Comparison of ENCODE assay signal across 8 cellular contexts in the genomic region with DNA sequence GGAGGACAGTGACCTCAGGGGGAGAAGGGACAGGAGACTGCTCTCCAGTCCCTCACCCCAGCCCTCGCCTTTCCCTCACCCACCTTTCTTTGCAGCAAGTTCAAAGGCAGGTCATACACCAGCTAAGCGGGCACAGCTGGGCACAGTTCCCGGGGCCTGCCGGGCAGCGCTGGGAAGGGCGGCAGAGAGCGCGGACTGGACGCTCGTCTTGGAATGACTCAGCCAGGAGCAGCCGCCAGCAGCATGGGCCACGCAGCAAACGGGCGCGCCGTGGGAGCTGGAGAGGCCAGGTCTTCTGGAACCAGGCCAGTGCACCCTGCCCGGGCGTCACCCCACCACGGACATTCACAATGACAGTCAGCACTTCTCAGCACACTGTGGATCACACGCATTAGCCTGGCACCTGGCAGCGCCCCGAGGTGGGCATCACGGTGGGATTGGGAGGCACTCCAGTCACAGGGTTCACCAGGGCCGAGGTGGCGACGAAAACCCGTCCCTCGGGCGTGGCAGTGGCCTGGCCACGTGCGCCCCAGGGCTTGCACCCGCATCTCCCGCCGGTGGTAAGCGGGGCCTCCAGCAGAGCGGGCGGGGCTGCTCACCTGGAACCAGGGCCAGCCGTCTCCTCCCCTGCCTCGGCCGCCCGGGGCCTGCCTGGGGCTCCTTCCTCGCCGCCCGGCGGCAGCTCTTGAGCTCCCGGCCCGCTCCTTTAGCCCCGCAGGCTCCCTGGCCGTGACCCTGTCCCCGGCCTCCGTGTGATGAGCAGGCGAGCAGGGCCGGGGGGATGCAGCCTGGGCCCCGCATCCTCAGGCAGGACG. TPM values are rescaled to one million over a fixed set of nuclear protein-coding genes. Genes with fewer than 3 reads are reported as not detected.
DNase-seq lines count a peak whose midpoint lies in the region; ATAC-seq and TF ChIP-seq lines count a peak whose summit lies in the region.

No MANE protein-coding gene starts in this region.

- H2BK120ac ChIP-seq in trophoblast cell (ENCODE audit: insufficient read depth, low read length, poor library complexity), result no peak overlapping the region

- intact Hi-C loops in heart right ventricle (cut with DNase I), result loop anchor here in 9 of 10 donors (1.0 to 10.0 kb wide), 20 partner anchors 47 to 862 kb away; partner anchors contain the start of gene ARHGAP22 (in 3 of the 9)

- H3K27ac ChIP-seq in heart right ventricle (peak overlapping the region in 9 of 10 donors; percentile 26 to 88 (median 66)), trophoblast cell (ENCODE audit: low read depth, low read length) (no peak overlapping the region)

- H3K36me3 ChIP-seq in heart right ventricle, result no peaks in the 10 kb centered on the region
- no peaks in the 10 kb centered on the region for H3K36me3 ChIP-seq in trophoblast cell (ENCODE audit: control insufficient read depth in 1 of 2, insufficient read depth in 2 of 2, low read length in 2 of 2)

- ATAC-seq in GM18907 (IDR thresholded peaks at IDR 0.05; ENCODE audit: unreplicated experiment), result peak; percentile 12
- ATAC-seq in HG03469 (IDR thresholded peaks at IDR 0.05; ENCODE audit: unreplicated experiment), result peak; percentile 10
- peak; percentile 63 to 94 (median 82) for ATAC-seq in heart right ventricle

- H3K4me1 ChIP-seq in heart right ventricle (peaks cover 3 to 24% (median 13%) of the 10 kb centered on the region in 9 donors), trophoblast cell (ENCODE audit: control insufficient read depth in 1 of 2, insufficient read depth in 2 of 2, low read length in 2 of 2) (peaks cover 0 to 7% of the 10 kb centered on the region in 2 experiments)

- peaks cover 3% of the 10 kb centered on the region for H3K4me1 Mint-ChIP-seq in activated naive CD8-positive, alpha-beta T cell (ENCODE audit: low read depth)

- H3K14ac ChIP-seq in trophoblast cell (ENCODE audit: low read length), result no peak overlapping the region

- peak overlapping the region; percentile 51 to 76 (median 62) for H3K4me3 ChIP-seq in heart right ventricle
- H3K4me3 ChIP-seq in trophoblast cell (ENCODE audit: low read depth, low read length), result no peak overlapping the region

- H3K36me3 Mint-ChIP-seq in activated naive CD8-positive, alpha-beta T cell, result no peaks in the 10 kb centered on the region

- H3K4ac ChIP-seq in trophoblast cell (ENCODE audit: low read depth, low read length), result no peak overlapping the region

- TF ChIP-seq CTCF in heart right ventricle (IDR thresholded peaks at IDR 0.05), result peak in 1 of 9 donors; percentile 3

- no peak overlapping the region for H4K12ac ChIP-seq in trophoblast cell (ENCODE audit: low read depth, low read length)

- WGBS in heart right ventricle, 2 donors, result 4 to 8% methylated on average over 49 to 55 of the region's 55 CpGs
- no CpG with 5 or more reads among the region's 55 CpGs for WGBS in trophoblast cell (ENCODE audit: extremely low coverage, insufficient coverage, insufficient read length)

- H3K79me1 ChIP-seq in trophoblast cell (ENCODE audit: low read length), result no peaks in the 10 kb centered on the region

- H2BK5ac ChIP-seq in trophoblast cell (ENCODE audit: low read depth, low read length, poor library complexity), result no peak overlapping the region

- DNase-seq in AG08396 (ENCODE audit: low spot score), result peak; percentile 85
- peak; percentile 66 to 83 for DNase-seq in heart right ventricle
- peak; percentile 88 for DNase-seq in trophoblast cell
- no peak for DNase-seq in NCI-H2081 treated with DMSO at 0.1 percent for 48 hours (lab: John Stamatoyannopoulos, UW)
- DNase-seq in activated CD8-positive, alpha-beta memory T cell treated with anti-CD3 and anti-CD28 coated beads, Interleukin-2, amount 50 U/mL, for 4 hours, result no peak

- no peak overlapping the region for H4K91ac ChIP-seq in trophoblast cell (ENCODE audit: low read depth, low read length)

- H3K27me3 ChIP-seq in heart right ventricle (peaks cover 0 to 7% (median 0%) of the 10 kb centered on the region in 7 donors), trophoblast cell (ENCODE audit: insufficient read depth, low read length) (peaks cover 3% of the 10 kb centered on the region)

- no peak overlapping the region for H3K23ac ChIP-seq in trophoblast cell (ENCODE audit: low read length)

- no peak overlapping the region for H4K8ac ChIP-seq in trophoblast cell (ENCODE audit: low read depth, low read length)

- H3K9me3 ChIP-seq in heart right ventricle (no peaks in the 10 kb centered on the region), trophoblast cell (ENCODE audit: insufficient read depth, low read depth, low read length) (peaks cover 2% of the 10 kb centered on the region)

- H3K4me2 ChIP-seq in trophoblast cell (ENCODE audit: low read length), result peak overlapping the region; percentile 79

- H2BK12ac ChIP-seq in trophoblast cell (ENCODE audit: low read length), result no peak overlapping the region

- no peak overlapping the region for H3K27ac Mint-ChIP-seq in activated naive CD8-positive, alpha-beta T cell

- H3K9me3 Mint-ChIP-seq in activated naive CD8-positive, alpha-beta T cell (ENCODE audit: low read depth), result no peaks in the 10 kb centered on the region

- peak overlapping the region; percentile 35 for H3K4me3 Mint-ChIP-seq in activated naive CD8-positive, alpha-beta T cell

- H3K18ac ChIP-seq in trophoblast cell (ENCODE audit: low read length), result no peak overlapping the region

- H3K27me3 Mint-ChIP-seq in activated naive CD8-positive, alpha-beta T cell, result peaks cover 5% of the 10 kb centered on the region

- H2AFZ ChIP-seq in trophoblast cell (ENCODE audit: insufficient read depth, low read length, poor library complexity), result no peak overlapping the region

- no peaks in the 10 kb centered on the region for H3K79me2 ChIP-seq in trophoblast cell (ENCODE audit: control insufficient read depth, insufficient read depth, low read length, poor library complexity)

- H3K9ac ChIP-seq in trophoblast cell (ENCODE audit: low read length), result no peak overlapping the region

- H2AK5ac ChIP-seq in trophoblast cell (ENCODE audit: low read length), result no peak overlapping the region

RNA-seq across cellular contexts. Expression of gene WDFY4, which starts 29.0 kb away (rescaled TPM):
- 1 to 10 TPM in 5 of 10 donors, under 1 TPM in 5; 0.66 to 7.4 (median 1.0) TPM for total RNA-seq in heart right ventricle
- under 1 TPM; 0.59 to 0.83 TPM for polyA plus RNA-seq in heart right ventricle
- 0.01 and 0.04 TPM in 2 replicates for polyA plus RNA-seq in trophoblast cell (2013)

RNA-seq across cellular contexts. Expression of gene ARHGAP22, which starts 50.8 kb away (rescaled TPM):
- 1 to 10 TPM; 2.2 to 9.3 (median 3.0) TPM for total RNA-seq in heart right ventricle
- 1 to 10 TPM; 1.5 to 2.5 TPM for polyA plus RNA-seq in heart right ventricle
- 0.18 and 0.36 TPM in 2 replicates for polyA plus RNA-seq in trophoblast cell (2013)

Comparison
In these comparisons a context has a peak if more than half of its experiments do, and no peak if none do; other contexts are left out.
1. DNase-seq: peak in AG08396 (single experiment), heart right ventricle (2 of 2) and trophoblast cell (2 of 2); none in NCI-H2081 treated with DMSO at 0.1 percent for 48 hours (single experiment) and activated CD8-positive, alpha-beta memory T cell treated with anti-CD3 and anti-CD28 coated beads, Interleukin-2, amount 50 U/mL, for 4 hours (single experiment).
2. ATAC-seq: peak in every context shown above with its lines; median percentile 82 in heart right ventricle; 12 in GM18907; 10 in HG03469.